ENCODE assay signal across 14 cellular contexts in the genomic region with DNA sequence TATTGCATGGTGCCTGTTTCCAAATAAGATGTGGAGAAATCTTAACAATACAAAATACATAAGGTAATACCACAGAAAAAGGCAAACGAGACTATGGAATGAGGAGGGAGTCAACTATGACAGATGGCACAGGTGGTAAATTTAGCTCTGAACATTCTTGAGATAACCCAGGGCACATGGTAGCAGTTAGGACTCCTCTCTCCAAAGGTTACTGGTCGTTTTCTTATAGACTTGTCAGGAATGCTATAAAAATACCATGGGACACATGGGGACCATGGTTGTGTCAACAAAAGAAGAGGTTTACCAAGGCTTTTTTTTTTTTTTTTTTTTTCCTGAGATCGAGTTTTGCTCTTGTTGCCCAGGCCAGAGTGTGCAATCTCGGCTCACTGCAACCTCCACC.
DNase-seq lines count a peak whose midpoint lies in the region; ATAC-seq and TF ChIP-seq lines count a peak whose summit lies in the region.
"Had no signal": no experiment of that assay in that cellular context is flagged by ENCODE, and none has a peak within 500 bp of the region (broad histone marks: within the 10 kb centered on the region; RNA-seq: fewer than 3 reads in every experiment).

No MANE protein-coding gene starts in this region.

- H3K27me3 Mint-ChIP-seq in Caco-2 (ENCODE audit: insufficient read depth, unreplicated experiment) (no peaks in the 10 kb centered on the region), neural progenitor cell (ENCODE audit: insufficient read depth, low read depth) (peaks cover 7% of the 10 kb centered on the region)
- H3K27me3 Mint-ChIP-seq: CD4-positive, alpha-beta memory T cell had no signal

- no peak for TF ChIP-seq CTCF in Caco-2 (IDR thresholded peaks at IDR 0.05; ENCODE audit: insufficient read depth in 1 of 2, low read depth in 1 of 2, low read length in 1 of 2, severe bottlenecking in 1 of 2, unreplicated experiment in 1 of 2)
- no peak for TF ChIP-seq CTCF in HL-60 (IDR thresholded peaks at IDR 0.05; ENCODE audit: insufficient read depth, low read length)
- no peak for TF ChIP-seq CTCF in PC-3 (conservative IDR thresholded peaks at IDR 0.05; ENCODE audit: low read depth, low read length)
- no peak for TF ChIP-seq CTCF in neural progenitor cell (IDR thresholded peaks at IDR 0.05)

- H3K9me3 ChIP-seq in Caco-2 = no peaks in the 10 kb centered on the region; the same call in 1 of the 2 replicates
- no peaks in the 10 kb centered on the region for H3K9me3 ChIP-seq in PC-3 (ENCODE audit: low read length)
- no peaks in the 10 kb centered on the region for H3K9me3 ChIP-seq in neural progenitor cell (ENCODE audit: low read depth)

- H4K20me1 ChIP-seq in PC-3 (ENCODE audit: low read length) (no peaks in the 10 kb centered on the region), neural progenitor cell (ENCODE audit: low read depth) (no peaks in the 10 kb centered on the region)

- H3K79me2 ChIP-seq in PC-3 (ENCODE audit: low read length) = no peaks in the 10 kb centered on the region
- H3K79me2 ChIP-seq in neural progenitor cell (ENCODE audit: low read depth) = no peaks in the 10 kb centered on the region

- no peaks in the 10 kb centered on the region for H3K36me3 ChIP-seq in Caco-2 (ENCODE audit: control insufficient read depth, insufficient read depth, low read length)
- H3K36me3 ChIP-seq in PC-3 (ENCODE audit: low read depth, low read length) = no peaks in the 10 kb centered on the region
- H3K36me3 ChIP-seq in neural progenitor cell = no peaks in the 10 kb centered on the region

- H3K4me3 Mint-ChIP-seq in Caco-2 (ENCODE audit: unreplicated experiment) (no peak overlapping the region), neural progenitor cell (no peak overlapping the region)
- H3K4me3 Mint-ChIP-seq: B cell; CD4-positive, alpha-beta memory T cell; GM23338 had no signal

- H3K36me3 Mint-ChIP-seq in Caco-2 (ENCODE audit: insufficient read depth, unreplicated experiment) (no peaks in the 10 kb centered on the region), neural progenitor cell (peaks cover 3% of the 10 kb centered on the region)
- H3K36me3 Mint-ChIP-seq: CD4-positive, alpha-beta memory T cell had no signal

- no peak overlapping the region for H3K4me2 ChIP-seq in PC-3 (ENCODE audit: low read length)
- H3K4me2 ChIP-seq in neural progenitor cell = no peak overlapping the region
- H3K4me2 ChIP-seq: GM23338 had no signal

- no peaks in the 10 kb centered on the region for H3K9me2 ChIP-seq in PC-3 (replicated peaks; ENCODE audit: low read length)

- H3K9me3 Mint-ChIP-seq in Caco-2 (ENCODE audit: unreplicated experiment) (no peaks in the 10 kb centered on the region), neural progenitor cell (peaks cover 13% of the 10 kb centered on the region)
- H3K9me3 Mint-ChIP-seq: CD4-positive, alpha-beta memory T cell; GM23338 had no signal

- CTCF ChIA-PET in Caco-2 (lab: Charles Lee) = interaction anchor here (0.7 kb wide), 1 partner anchor 680 kb away, joined by 9 read pairs; no protein-coding TSS in a partner anchor
- CTCF ChIA-PET in PC-3 (lab: Charles Lee) = no interaction called here

- no peak for ATAC-seq in PC-3
- ATAC-seq: GM23338 had no signal

- H3K27ac ChIP-seq in HL-60 (replicated peaks) (peak overlapping the region; percentile 63), PC-3 (ENCODE audit: low read length) (peak overlapping the region; percentile 34; the same call in 1 of the 2 replicates), neural progenitor cell (no peak overlapping the region)
- H3K27ac ChIP-seq: C4-2B had no signal

- H3K4me1 Mint-ChIP-seq in Caco-2 (ENCODE audit: low read depth, unreplicated experiment) = peaks cover 10% of the 10 kb centered on the region
- peaks cover 37% of the 10 kb centered on the region for H3K4me1 Mint-ChIP-seq in neural progenitor cell

- H3K27ac Mint-ChIP-seq in Caco-2 (ENCODE audit: unreplicated experiment) = no peak overlapping the region
- H3K27ac Mint-ChIP-seq in neural progenitor cell = peak overlapping the region; percentile 92
- H3K27ac Mint-ChIP-seq: B cell; CD4-positive, alpha-beta memory T cell; GM23338 had no signal

- H3K27me3 ChIP-seq in Caco-2 (replicated peaks; ENCODE audit: control insufficient read depth, insufficient read depth, low read length) (no peaks in the 10 kb centered on the region), HL-60 (ENCODE audit: insufficient read depth, poor library complexity, severe bottlenecking) (no peaks in the 10 kb centered on the region), PC-3 (ENCODE audit: low read length) (no peaks in the 10 kb centered on the region), neural progenitor cell (no peaks in the 10 kb centered on the region)

- intact Hi-C loops in Caco-2 (cut with micrococcal nuclease; ENCODE audit: unreplicated experiment) = loop anchor here (10.0 kb wide), 1 partner anchor 110 kb away; no protein-coding TSS in a partner anchor
- intact Hi-C loops in PC-3 (cut with micrococcal nuclease) = loop anchor here (10.0 kb wide), 2 partner anchors 210 to 230 kb away; a partner anchor contains a TSS

- no peak overlapping the region for H3K9ac ChIP-seq in PC-3 (ENCODE audit: low read length)
- no peak overlapping the region for H3K9ac ChIP-seq in neural progenitor cell

- DNase-seq in Caco-2 (peak; percentile 36 to 46), HL-60 (ENCODE audit: low read depth in 1 of 2, low spot score in 1 of 2) (no peak), PC-3 (peak; percentile 18), neural progenitor cell (ENCODE audit: low spot score) (no peak), RKO (ENCODE audit: low spot score) (no peak), foreskin melanocyte (no peak)
- no peak for DNase-seq in activated CD4-positive, alpha-beta T cell treated with anti-CD3 and anti-CD28 coated beads, Interleukin-2, amount 50 U/mL, for 1 hour
- DNase-seq: CD4-positive, alpha-beta memory T cell; DMS53; H7; IMR-90 had no signal

- H3F3A ChIP-seq in PC-3 (ENCODE audit: low read length, unreplicated experiment) (no peaks in the 10 kb centered on the region), neural progenitor cell (ENCODE audit: low read depth) (peaks cover 4% of the 10 kb centered on the region)

- BruUV-seq in Caco-2 (replicated peaks; lab: Mats Ljungman, UMichigan) = no TSS peak
- no TSS peak for BruUV-seq in PC-3 (replicated peaks; lab: Mats Ljungman, UMichigan)

- POLR2A ChIA-PET in Caco-2 (lab: Charles Lee) (no interaction called here), PC-3 (lab: Charles Lee; ENCODE audit: unreplicated experiment) (no interaction called here)

- peaks cover 12% of the 10 kb centered on the region for H3K4me1 ChIP-seq in Caco-2
- peaks cover 31% of the 10 kb centered on the region for H3K4me1 ChIP-seq in PC-3 (ENCODE audit: insufficient read depth, low read length)
- peaks cover 16% of the 10 kb centered on the region for H3K4me1 ChIP-seq in neural progenitor cell

- H2AFZ ChIP-seq in PC-3 (ENCODE audit: low read length) = no peak overlapping the region
- H2AFZ ChIP-seq in neural progenitor cell (replicated peaks) = no peak overlapping the region

- no peak overlapping the region for H3K4me3 ChIP-seq in Caco-2 (ENCODE audit: low read depth, low read length)
- no peak overlapping the region for H3K4me3 ChIP-seq in HL-60 (replicated peaks; ENCODE audit: insufficient read depth, low read length)
- no peak overlapping the region for H3K4me3 ChIP-seq in PC-3 (ENCODE audit: low read length)
- no peak overlapping the region for H3K4me3 ChIP-seq in neural progenitor cell
- H3K4me3 ChIP-seq: GM23338 had no signal

Comparison
In these comparisons a context has a peak if more than half of its experiments do, and no peak if none do; other contexts are left out.
1. DNase-seq: peak in Caco-2 (2 of 2) and PC-3 (single experiment); none in HL-60 (0 of 2), neural progenitor cell (single experiment), RKO (single experiment), activated CD4-positive, alpha-beta T cell treated with anti-CD3 and anti-CD28 coated beads, Interleukin-2, amount 50 U/mL, for 1 hour (single experiment) and foreskin melanocyte (single experiment).